In genomic region chr7:51259766-51260165, GRCh38 we compare ENCODE assay signal across 21 cellular contexts. TPM values are rescaled to one million over a fixed set of nuclear protein-coding genes. Genes with fewer than 3 reads are reported as not detected.
"Had no signal": no experiment of that assay in that cellular context is flagged by ENCODE, and none has a peak within 500 bp of the region (broad histone marks: within the 10 kb centered on the region; RNA-seq: fewer than 3 reads in every experiment).

No MANE protein-coding gene starts in this region.

- H3K4me3 ChIP-seq: esophagus squamous epithelium, gastrocnemius medialis, heart right ventricle, left lung, lower lobe of right lung had no signal

- DNase-seq: central memory CD4-positive, alpha-beta T cell; cortex of kidney; effector CD8-positive, alpha-beta T cell; effector memory CD8-positive, alpha-beta T cell; esophagus squamous epithelium; foreskin fibroblast; foreskin melanocyte; gastrocnemius medialis; glutamatergic neuron; heart right ventricle; hippocampal formation; left cardiac atrium; left lung; left ventricle myocardium superior; lower lobe of right lung; mesenchymal stem cell had no signal

- H3K36me3 ChIP-seq: esophagus squamous epithelium, gastrocnemius medialis, heart right ventricle, left lung, lower lobe of right lung had no signal

- H3K27me3 ChIP-seq: esophagus squamous epithelium, gastrocnemius medialis, heart right ventricle, left lung had no signal

- H3K27me3 Mint-ChIP-seq: dendritic cell treated with granulocyte-macrophage colony-stimulating factor and Interleukin-4, amounts not matched to agents 40 ng/mL and 50 ng/mL, for 4 days had no signal

- H3K27ac ChIP-seq: esophagus squamous epithelium, left lung, lower lobe of right lung had no signal

- H3K27ac Mint-ChIP-seq: dendritic cell treated with granulocyte-macrophage colony-stimulating factor and Interleukin-4, amounts not matched to agents 40 ng/mL and 50 ng/mL, for 4 days; effector memory CD8-positive, alpha-beta T cell; mesothelial cell of epicardium had no signal

- H3K9me3 Mint-ChIP-seq: dendritic cell treated with granulocyte-macrophage colony-stimulating factor and Interleukin-4, amounts not matched to agents 40 ng/mL and 50 ng/mL, for 4 days; mesothelial cell of epicardium had no signal

- H3K9me3 ChIP-seq: esophagus squamous epithelium, gastrocnemius medialis, heart right ventricle, left lung, lower lobe of right lung had no signal

- H3K4me3 Mint-ChIP-seq: dendritic cell treated with granulocyte-macrophage colony-stimulating factor and Interleukin-4, amounts not matched to agents 40 ng/mL and 50 ng/mL, for 4 days; effector memory CD8-positive, alpha-beta T cell; mesothelial cell of epicardium had no signal

- H3K36me3 Mint-ChIP-seq: mesothelial cell of epicardium had no signal

RNA-seq across cellular contexts. Expression of gene COBL, which starts 56.8 kb away (rescaled TPM):
- total RNA-seq: glomerular endothelial cell, lung microvascular endothelial cell had no signal
- polyA plus RNA-seq: endothelial cell of umbilical vein had no signal
